ENCODE assay signal across 9 cellular contexts in the genomic region with DNA sequence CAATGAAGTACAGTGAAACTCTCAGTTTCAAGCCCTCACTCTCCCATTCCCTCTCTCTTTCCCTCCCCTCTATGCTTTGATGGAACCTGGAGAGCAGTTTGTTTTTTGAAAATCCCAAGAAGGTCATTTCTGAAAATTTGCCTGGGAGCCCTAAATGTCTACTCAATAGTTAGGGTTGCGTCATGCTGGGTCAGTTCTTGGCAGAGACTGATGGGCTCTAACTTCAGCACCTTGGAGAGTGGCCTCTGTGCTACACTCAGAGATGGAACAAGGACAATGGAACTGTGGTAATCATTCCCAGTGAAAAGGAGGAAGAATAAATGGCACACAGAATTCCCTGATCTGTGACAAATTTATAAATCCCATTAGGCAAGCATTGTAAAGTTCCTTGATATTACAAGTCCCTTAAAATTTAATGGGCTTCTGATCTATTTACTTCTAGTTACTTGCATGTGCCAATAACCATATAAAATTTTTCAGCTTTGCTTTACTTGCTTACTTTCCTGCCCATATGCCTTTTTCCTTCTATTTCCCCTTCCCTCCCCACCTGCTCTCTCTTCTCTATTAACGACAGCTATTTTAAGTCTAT.
A peak's percentile ranks its signal among the peaks of the same experiment; 100 is the strongest.
DNase-seq lines count a peak whose midpoint lies in the region; ATAC-seq and TF ChIP-seq lines count a peak whose summit lies in the region.
"Had no signal": no experiment of that assay in that cellular context is flagged by ENCODE, and none has a peak within 500 bp of the region (broad histone marks: within the 10 kb centered on the region; RNA-seq: fewer than 3 reads in every experiment).

No MANE protein-coding gene starts in this region.

- no peak overlapping the region for H3K4me2 ChIP-seq in MM.1S (ENCODE audit: low read depth, low read length)

- ATAC-seq in GM21423 (IDR thresholded peaks at IDR 0.05; ENCODE audit: unreplicated experiment) (no peak), HG03108 (IDR thresholded peaks at IDR 0.05; ENCODE audit: unreplicated experiment) (no peak)

- DNase-seq in ELR (ENCODE audit: low read depth) (peak; percentile 60), MM.1S (peak; percentile 8), dermis blood vessel endothelial cell (peak; percentile 71), midbrain (lab: John Stamatoyannopoulos, UW) (peak; percentile 2), NK-92 (lab: John Stamatoyannopoulos, UW; ENCODE audit: unreplicated experiment) (no peak)
- DNase-seq in activated effector memory CD4-positive, alpha-beta T cell treated with Interleukin-2 at 50 U/mL for 16 hours, result no peak

- no peak overlapping the region for H3K27ac ChIP-seq in MM.1S (ENCODE audit: low read length)
- H3K27ac ChIP-seq: heart right ventricle had no signal

- no peaks in the 10 kb centered on the region for H3K27me3 ChIP-seq in MM.1S (replicated peaks; ENCODE audit: insufficient read depth, low read length)
- H3K27me3 ChIP-seq: heart right ventricle had no signal

- TF ChIP-seq CTCF in MM.1S (IDR thresholded peaks at IDR 0.05; ENCODE audit: low read length), result no peak

- no peak overlapping the region for H2AFZ ChIP-seq in MM.1S (ENCODE audit: low read length)

- no peaks in the 10 kb centered on the region for H3K9me3 ChIP-seq in MM.1S (replicated peaks; ENCODE audit: insufficient read depth, low read length)
- H3K9me3 ChIP-seq: heart right ventricle had no signal

- H4K20me1 ChIP-seq in MM.1S (ENCODE audit: insufficient read depth, low read length), result no peaks in the 10 kb centered on the region

- no peak overlapping the region for H3K4me3 ChIP-seq in MM.1S (ENCODE audit: low read length)
- H3K4me3 ChIP-seq: heart right ventricle had no signal

- H3K4me1 ChIP-seq in MM.1S (ENCODE audit: low read length), result no peaks in the 10 kb centered on the region
- H3K4me1 ChIP-seq: heart right ventricle had no signal

- H3K9me2 ChIP-seq in MM.1S (replicated peaks; ENCODE audit: insufficient read depth, low read length), result no peaks in the 10 kb centered on the region

- H3K79me2 ChIP-seq in MM.1S (ENCODE audit: low read length), result no peaks in the 10 kb centered on the region

- H3F3A ChIP-seq in MM.1S (ENCODE audit: insufficient read depth, low read length), result no peaks in the 10 kb centered on the region

- no peak overlapping the region for H3K9ac ChIP-seq in MM.1S (ENCODE audit: low read length)

- no peaks in the 10 kb centered on the region for H3K36me3 ChIP-seq in MM.1S (replicated peaks; ENCODE audit: insufficient read depth, low read length)
- H3K36me3 ChIP-seq: heart right ventricle had no signal

Comparison
In these comparisons a context has a peak if more than half of its experiments do, and no peak if none do; other contexts are left out.
1. DNase-seq: peak in ELR (single experiment), MM.1S (single experiment), dermis blood vessel endothelial cell (single experiment) and midbrain (single experiment); none in NK-92 (single experiment) and activated effector memory CD4-positive, alpha-beta T cell treated with Interleukin-2 at 50 U/mL for 16 hours (single experiment).